Comparison of ENCODE assay signal across 16 cellular contexts in genomic region chr19:814108-815078, GRCh38. TPM values are rescaled to one million over a fixed set of nuclear protein-coding genes. Genes with fewer than 3 reads are reported as not detected.
DNase-seq lines count a peak whose midpoint lies in the region; ATAC-seq, FAIRE-seq and TF ChIP-seq lines count a peak whose summit lies in the region.
"Had no signal": no experiment of that assay in that cellular context is flagged by ENCODE, and none has a peak within 500 bp of the region (broad histone marks: within the 10 kb centered on the region; RNA-seq: fewer than 3 reads in every experiment).

No MANE protein-coding gene starts in this region.

- TF ChIP-seq CTCF in D721Med (IDR thresholded peaks at IDR 0.05; ENCODE audit: insufficient read depth, missing control alignments) = no peak
- TF ChIP-seq CTCF in transverse colon (IDR thresholded peaks at IDR 0.05) = peak in 1 of 5 experiments; percentile 9

- TF ChIP-seq EP300 in transverse colon (IDR thresholded peaks at IDR 0.05; ENCODE audit: low read depth) = no peak

- intact Hi-C loops in naive thymus-derived CD4-positive, alpha-beta T cell (cut with micrococcal nuclease) = no loop called here
- intact Hi-C loops in transverse colon (cut with DNase I; ENCODE audit: low total_unique reads) = no loop called here

- H3K4me3 ChIP-seq in H7 (ENCODE audit: insufficient read depth, low read depth, low read length) = no peak overlapping the region
- H3K4me3 ChIP-seq in naive thymus-derived CD4-positive, alpha-beta T cell (ENCODE audit: low read length) = no peak overlapping the region
- H3K4me3 ChIP-seq in transverse colon = no peak overlapping the region
- H3K4me3 ChIP-seq: HAP-1, lung had no signal

- H3K9me3 ChIP-seq in naive thymus-derived CD4-positive, alpha-beta T cell (ENCODE audit: control insufficient read depth in 2 of 3, low read length in 3 of 3) = no peaks in the 10 kb centered on the region
- H3K9me3 ChIP-seq in transverse colon = no peaks in the 10 kb centered on the region
- H3K9me3 ChIP-seq: HAP-1 had no signal

- POLR2A ChIA-PET in naive thymus-derived CD4-positive, alpha-beta T cell (lab: Charles Lee) = no interaction called here

- TF ChIP-seq POLR2A in transverse colon (IDR thresholded peaks at IDR 0.05) = no peak

- H3K27me3 Mint-ChIP-seq in activated naive CD8-positive, alpha-beta T cell treated with anti-CD3 and anti-CD28 coated beads, Interleukin-2, amount 50 U/mL, for 24 hours = no peaks in the 10 kb centered on the region
- H3K27me3 Mint-ChIP-seq in naive thymus-derived CD4-positive, alpha-beta T cell = no peaks in the 10 kb centered on the region
- H3K27me3 Mint-ChIP-seq: activated CD4-positive, alpha-beta memory T cell treated with anti-CD3 and anti-CD28 coated beads, Interleukin-2, amount 10 ng/mL, durations not matched to agents 7 days and 5 days; CD4-positive, CD25-positive, alpha-beta regulatory T cell had no signal

- no peaks in the 10 kb centered on the region for H3K4me1 ChIP-seq in naive thymus-derived CD4-positive, alpha-beta T cell (ENCODE audit: control insufficient read depth in 2 of 2, insufficient read depth in 2 of 2, low read length in 2 of 2)
- no peaks in the 10 kb centered on the region for H3K4me1 ChIP-seq in transverse colon
- H3K4me1 ChIP-seq: HAP-1 had no signal

- H3K27ac ChIP-seq in naive thymus-derived CD4-positive, alpha-beta T cell (ENCODE audit: low read depth, low read length) = no peak overlapping the region
- H3K27ac ChIP-seq in transverse colon = no peak overlapping the region

- peak overlapping the region; percentile 49 for H3K4me3 Mint-ChIP-seq in activated naive CD8-positive, alpha-beta T cell treated with anti-CD3 and anti-CD28 coated beads, Interleukin-2, amount 50 U/mL, for 24 hours
- H3K4me3 Mint-ChIP-seq in naive thymus-derived CD4-positive, alpha-beta T cell = peak overlapping the region in 1 of 10 donors; percentile 35
- H3K4me3 Mint-ChIP-seq: activated CD4-positive, alpha-beta memory T cell treated with anti-CD3 and anti-CD28 coated beads, Interleukin-2, amount 10 ng/mL, durations not matched to agents 7 days and 5 days; CD4-positive, CD25-positive, alpha-beta regulatory T cell had no signal

- H3K27me3 ChIP-seq in H7 (ENCODE audit: control insufficient read depth, insufficient read depth, low read length) (no peaks in the 10 kb centered on the region), transverse colon (no peaks in the 10 kb centered on the region)
- H3K27me3 ChIP-seq in naive thymus-derived CD4-positive, alpha-beta T cell (ENCODE audit: control insufficient read depth in 2 of 2, insufficient read depth in 2 of 2, low read length in 2 of 2) = no peaks in the 10 kb centered on the region

- peaks cover 12% of the 10 kb centered on the region for H3K9me3 Mint-ChIP-seq in activated naive CD8-positive, alpha-beta T cell treated with anti-CD3 and anti-CD28 coated beads, Interleukin-2, amount 50 U/mL, for 24 hours
- H3K9me3 Mint-ChIP-seq in naive thymus-derived CD4-positive, alpha-beta T cell = peaks cover 0 to 12% (median 0%) of the 10 kb centered on the region in 11 donors
- H3K9me3 Mint-ChIP-seq: activated CD4-positive, alpha-beta memory T cell treated with anti-CD3 and anti-CD28 coated beads, Interleukin-2, amount 10 ng/mL, durations not matched to agents 7 days and 5 days had no signal

- WGBS in transverse colon (ENCODE audit: low coverage in 1 of 2), 2 donors = 89% methylated on average over 45 of the region's 50 CpGs; no CpG with 5 or more reads in 1 of the 2 donors

- FAIRE-seq in D721Med (lab: Jason Lieb, UNC) = no peak

- no peaks in the 10 kb centered on the region for H3K4me1 Mint-ChIP-seq in activated naive CD8-positive, alpha-beta T cell treated with anti-CD3 and anti-CD28 coated beads, Interleukin-2, amount 50 U/mL, for 24 hours
- peaks cover 0 to 2% (median 0%) of the 10 kb centered on the region in 7 donors for H3K4me1 Mint-ChIP-seq in naive thymus-derived CD4-positive, alpha-beta T cell
- H3K4me1 Mint-ChIP-seq: activated CD4-positive, alpha-beta memory T cell treated with anti-CD3 and anti-CD28 coated beads, Interleukin-2, amount 10 ng/mL, durations not matched to agents 7 days and 5 days had no signal

- in situ Hi-C loops in transverse colon (cut with MboI; ENCODE audit: low pct_ligation_motif_present in 1 of 4, low pct_unique_long_range_greater_than_20kb in 1 of 4, low sequenced_read_pairs in 3 of 4) = no loop called here

- DNase-seq in D721Med (ENCODE audit: insufficient read length, low spot score) = peak; percentile 29
- DNase-seq in H7 = peak; percentile 79
- DNase-seq in activated naive CD8-positive, alpha-beta T cell treated with anti-CD3 and anti-CD28 coated beads, Interleukin-2, amount 50 U/mL, for 24 hours = no peak
- DNase-seq in naive thymus-derived CD4-positive, alpha-beta T cell = peak in 1 of 9 donors; percentile 8
- DNase-seq in superior temporal gyrus (ENCODE audit: extremely low spot score) = no peak
- no peak for DNase-seq in transverse colon
- DNase-seq in GM03348 (ENCODE audit: low spot score) = no peak
- DNase-seq: activated CD4-positive, alpha-beta memory T cell treated with anti-CD3 and anti-CD28 coated beads, Interleukin-2, amount 10 ng/mL, durations not matched to agents 7 days and 5 days; CD4-positive, CD25-positive, alpha-beta regulatory T cell; effector CD4-positive, alpha-beta T cell; NCI-H2029 treated with DMSO at 0.1 percent for 48 hours; stimulated activated CD4-positive, alpha-beta T cell treated with anti-CD3 and anti-CD28 coated beads, Interleukin-4, amount 100 ng/mL, for 1 hour had no signal

- H3K36me3 Mint-ChIP-seq in activated naive CD8-positive, alpha-beta T cell treated with anti-CD3 and anti-CD28 coated beads, Interleukin-2, amount 50 U/mL, for 24 hours (ENCODE audit: low read depth) = peaks cover 40% of the 10 kb centered on the region
- H3K36me3 Mint-ChIP-seq in naive thymus-derived CD4-positive, alpha-beta T cell = peaks cover 4 to 29% (median 15%) of the 10 kb centered on the region in 5 donors

- peak overlapping the region; percentile 79 for H3K27ac Mint-ChIP-seq in activated naive CD8-positive, alpha-beta T cell treated with anti-CD3 and anti-CD28 coated beads, Interleukin-2, amount 50 U/mL, for 24 hours
- peak overlapping the region in 5 of 9 donors; percentile 21 to 71 (median 49) for H3K27ac Mint-ChIP-seq in naive thymus-derived CD4-positive, alpha-beta T cell
- H3K27ac Mint-ChIP-seq: activated CD4-positive, alpha-beta memory T cell treated with anti-CD3 and anti-CD28 coated beads, Interleukin-2, amount 10 ng/mL, durations not matched to agents 7 days and 5 days; CD4-positive, CD25-positive, alpha-beta regulatory T cell had no signal

- ATAC-seq in activated naive CD8-positive, alpha-beta T cell treated with anti-CD3 and anti-CD28 coated beads, Interleukin-2, amount 50 U/mL, for 24 hours = peak; percentile 7
- peak; percentile 6 for ATAC-seq in naive thymus-derived CD4-positive, alpha-beta T cell
- no peak for ATAC-seq in GM19452 (IDR thresholded peaks at IDR 0.05; ENCODE audit: unreplicated experiment)

- H3K36me3 ChIP-seq in H7 (replicated peaks; ENCODE audit: control insufficient read depth, insufficient read depth, low read length) = peaks cover 11% of the 10 kb centered on the region
- peaks cover 0 to 38% (median 10%) of the 10 kb centered on the region in 3 experiments for H3K36me3 ChIP-seq in naive thymus-derived CD4-positive, alpha-beta T cell (ENCODE audit: control insufficient read depth in 2 of 3, insufficient read depth in 3 of 3, low read length in 3 of 3)
- peaks cover 0 to 33% (median 15%) of the 10 kb centered on the region in 4 donors for H3K36me3 ChIP-seq in transverse colon

- CTCF ChIA-PET in naive thymus-derived CD4-positive, alpha-beta T cell (lab: Charles Lee) = no interaction called here

RNA-seq across cellular contexts. Expression of gene PLPPR3, which starts 7.4 kb away (rescaled TPM):
- 52.0 and 53.8 TPM in 2 replicates for total RNA-seq in H7 (2014; rRNA removed; shearing (Covaris generic))
- total RNA-seq in naive thymus-derived CD4-positive, alpha-beta T cell = not detected
- polyA plus RNA-seq in naive thymus-derived CD4-positive, alpha-beta T cell = not detected
- not detected for total RNA-seq in transverse colon
- total RNA-seq: activated CD4-positive, alpha-beta memory T cell treated with anti-CD3 and anti-CD28 coated beads, Interleukin-2, amount 10 ng/mL, durations not matched to agents 7 days and 5 days; CD4-positive, CD25-positive, alpha-beta regulatory T cell had no signal
- polyA plus RNA-seq: CD4-positive, CD25-positive, alpha-beta regulatory T cell had no signal

RNA-seq across cellular contexts. Expression of gene AZU1, which starts 13.2 kb away (rescaled TPM):
- 0.85 and 1.3 TPM in 2 replicates for total RNA-seq in H7 (2014; rRNA removed; shearing (Covaris generic))
- 1 to 10 TPM in 1 of 5 experiments, under 1 TPM in 1, not detected in 3; 0.64 to 4.1 TPM for total RNA-seq in naive thymus-derived CD4-positive, alpha-beta T cell
- polyA plus RNA-seq in naive thymus-derived CD4-positive, alpha-beta T cell = not detected
- not detected for total RNA-seq in transverse colon
- total RNA-seq: activated CD4-positive, alpha-beta memory T cell treated with anti-CD3 and anti-CD28 coated beads, Interleukin-2, amount 10 ng/mL, durations not matched to agents 7 days and 5 days; glomerular endothelial cell had no signal
- polyA plus RNA-seq: CD4-positive, CD25-positive, alpha-beta regulatory T cell had no signal

RNA-seq across cellular contexts. Expression of gene PTBP1, which starts 17.1 kb away (rescaled TPM):
- 460 and 481 TPM in 2 replicates for total RNA-seq in H7 (2014; rRNA removed; shearing (Covaris generic))
- 100 to 1,000 TPM; 313 to 524 (median 326) TPM for total RNA-seq in naive thymus-derived CD4-positive, alpha-beta T cell
- 100 to 1,000 TPM; 113 to 227 TPM for polyA plus RNA-seq in naive thymus-derived CD4-positive, alpha-beta T cell
- 100 to 1,000 TPM; 145 to 258 (median 194) TPM for total RNA-seq in transverse colon

RNA-seq across cellular contexts. Expression of gene PRTN3, which starts 26.4 kb away (rescaled TPM):
- 0.66 TPM in 1 of 2 replicates, not detected in the other for total RNA-seq in H7 (2014; rRNA removed; shearing (Covaris generic))
- total RNA-seq in naive thymus-derived CD4-positive, alpha-beta T cell = 1 to 10 TPM in 1 of 5 experiments, not detected in 4; 2.7 TPM
- not detected for polyA plus RNA-seq in naive thymus-derived CD4-positive, alpha-beta T cell
- total RNA-seq in transverse colon = not detected
- total RNA-seq: activated CD4-positive, alpha-beta memory T cell treated with anti-CD3 and anti-CD28 coated beads, Interleukin-2, amount 10 ng/mL, durations not matched to agents 7 days and 5 days; CD4-positive, CD25-positive, alpha-beta regulatory T cell; glomerular endothelial cell had no signal
- polyA plus RNA-seq: CD4-positive, CD25-positive, alpha-beta regulatory T cell had no signal

RNA-seq across cellular contexts. Expression of gene ELANE, which starts 37.7 kb away (rescaled TPM):
- total RNA-seq in H7 (2014; rRNA removed; shearing (Covaris generic)) = not detected in 2 replicates
- total RNA-seq in naive thymus-derived CD4-positive, alpha-beta T cell = 1 to 10 TPM in 1 of 5 experiments, not detected in 4; 4.9 TPM
- not detected for polyA plus RNA-seq in naive thymus-derived CD4-positive, alpha-beta T cell
- 1 to 10 TPM in 1 of 4 donors, under 1 TPM in 1, not detected in 2; 0.79 to 2.2 TPM for total RNA-seq in transverse colon
- total RNA-seq: activated CD4-positive, alpha-beta memory T cell treated with anti-CD3 and anti-CD28 coated beads, Interleukin-2, amount 10 ng/mL, durations not matched to agents 7 days and 5 days; CD4-positive, CD25-positive, alpha-beta regulatory T cell; glomerular endothelial cell had no signal
- polyA plus RNA-seq: CD4-positive, CD25-positive, alpha-beta regulatory T cell had no signal

Comparison
In these comparisons a context has a peak if more than half of its experiments do, and no peak if none do; other contexts are left out.
1. DNase-seq: peak in D721Med (single experiment) and H7 (single experiment); none in activated naive CD8-positive, alpha-beta T cell treated with anti-CD3 and anti-CD28 coated beads, Interleukin-2, amount 50 U/mL, for 24 hours (single experiment), superior temporal gyrus (single experiment), transverse colon (single experiment) and GM03348 (single experiment).
2. RNA of gene PLPPR3, which starts 7.4 kb away (total RNA-seq): 52.0 to 53.8 TPM in H7; not detected in naive thymus-derived CD4-positive, alpha-beta T cell and not detected in transverse colon; every median in the first group is over 10 times any median in the second.